ENCODE assay signal across 2 cellular contexts in the genomic region with DNA sequence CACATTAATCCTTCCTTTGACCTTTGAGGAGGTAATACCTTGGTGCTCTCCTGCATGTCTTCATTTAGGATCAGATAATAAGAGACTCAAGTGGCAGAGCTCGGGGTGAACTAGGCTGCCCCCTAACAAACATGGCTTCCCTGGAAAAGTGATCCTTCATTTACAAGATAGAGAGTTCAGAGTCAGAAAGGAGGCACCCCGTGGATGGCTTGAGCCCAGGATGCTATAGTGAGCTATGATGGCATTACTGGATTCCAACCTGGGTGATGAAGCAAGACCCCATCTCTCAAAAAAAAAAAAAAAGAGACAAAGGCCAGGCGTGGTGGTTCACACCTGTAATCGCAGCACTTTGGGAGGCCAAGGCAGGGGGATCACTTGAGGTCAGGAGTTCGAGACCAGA.
A peak's percentile ranks its signal among the peaks of the same experiment; 100 is the strongest.
TF ChIP-seq lines count a peak whose summit lies in the region.

No MANE protein-coding gene starts in this region.

TF ChIP-seq in H1, 55 proteins besides CTCF, POLR2A, EP300 and RAD21:
- TF ChIP-seq CEBPB (IDR thresholded peaks at IDR 0.05; ENCODE audit: low read depth, low read length) (0 out of 2 replicates have a peak, but pooled peaks have one; percentile 56), JUND (IDR thresholded peaks at IDR 0.05; ENCODE audit: low read length) (no peak), CBX8 (IDR thresholded peaks at IDR 0.05; ENCODE audit: borderline replicate concordance, low read depth, low read length) (no peak), YY1 (IDR thresholded peaks at IDR 0.05; ENCODE audit: low read depth, low read length) (peak; percentile 76), BACH1 (IDR thresholded peaks at IDR 0.05; ENCODE audit: low read length) (no peak)
- TF ChIP-seq, protein P1, sequence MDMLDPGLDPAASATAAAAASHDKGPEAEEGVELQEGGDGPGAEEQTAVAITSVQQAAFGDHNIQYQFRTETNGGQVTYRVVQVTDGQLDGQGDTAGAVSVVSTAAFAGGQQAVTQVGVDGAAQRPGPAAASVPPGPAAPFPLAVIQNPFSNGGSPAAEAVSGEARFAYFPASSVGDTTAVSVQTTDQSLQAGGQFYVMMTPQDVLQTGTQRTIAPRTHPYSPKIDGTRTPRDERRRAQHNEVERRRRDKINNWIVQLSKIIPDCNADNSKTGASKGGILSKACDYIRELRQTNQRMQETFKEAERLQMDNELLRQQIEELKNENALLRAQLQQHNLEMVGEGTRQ (IDR thresholded peaks at IDR 0.05; ENCODE audit: low read length): no peak

TF ChIP-seq in SK-N-SH treated with all-trans-retinoic acid at 6 μM for 48 hours, 23 proteins besides CTCF, POLR2A, EP300 and RAD21:
- TF ChIP-seq ZNF8 (CRISPR knock-in tag; IDR thresholded peaks at IDR 0.05): no peak
- no peak for TF ChIP-seq PPARA (CRISPR knock-in tag; IDR thresholded peaks at IDR 0.05; ENCODE audit: borderline replicate concordance)
- TF ChIP-seq, protein P2, sequence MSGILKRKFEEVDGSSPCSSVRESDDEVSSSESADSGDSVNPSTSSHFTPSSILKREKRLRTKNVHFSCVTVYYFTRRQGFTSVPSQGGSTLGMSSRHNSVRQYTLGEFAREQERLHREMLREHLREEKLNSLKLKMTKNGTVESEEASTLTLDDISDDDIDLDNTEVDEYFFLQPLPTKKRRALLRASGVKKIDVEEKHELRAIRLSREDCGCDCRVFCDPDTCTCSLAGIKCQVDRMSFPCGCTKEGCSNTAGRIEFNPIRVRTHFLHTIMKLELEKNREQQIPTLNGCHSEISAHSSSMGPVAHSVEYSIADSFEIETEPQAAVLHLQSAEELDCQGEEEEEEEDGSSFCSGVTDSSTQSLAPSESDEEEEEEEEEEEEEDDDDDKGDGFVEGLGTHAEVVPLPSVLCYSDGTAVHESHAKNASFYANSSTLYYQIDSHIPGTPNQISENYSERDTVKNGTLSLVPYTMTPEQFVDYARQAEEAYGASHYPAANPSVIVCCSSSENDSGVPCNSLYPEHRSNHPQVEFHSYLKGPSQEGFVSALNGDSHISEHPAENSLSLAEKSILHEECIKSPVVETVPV (CRISPR knock-in tag; IDR thresholded peaks at IDR 0.05): no peak
- no peak for TF ChIP-seq CSDC2 (CRISPR knock-in tag; IDR thresholded peaks at IDR 0.05)
- TF ChIP-seq, protein P3, sequence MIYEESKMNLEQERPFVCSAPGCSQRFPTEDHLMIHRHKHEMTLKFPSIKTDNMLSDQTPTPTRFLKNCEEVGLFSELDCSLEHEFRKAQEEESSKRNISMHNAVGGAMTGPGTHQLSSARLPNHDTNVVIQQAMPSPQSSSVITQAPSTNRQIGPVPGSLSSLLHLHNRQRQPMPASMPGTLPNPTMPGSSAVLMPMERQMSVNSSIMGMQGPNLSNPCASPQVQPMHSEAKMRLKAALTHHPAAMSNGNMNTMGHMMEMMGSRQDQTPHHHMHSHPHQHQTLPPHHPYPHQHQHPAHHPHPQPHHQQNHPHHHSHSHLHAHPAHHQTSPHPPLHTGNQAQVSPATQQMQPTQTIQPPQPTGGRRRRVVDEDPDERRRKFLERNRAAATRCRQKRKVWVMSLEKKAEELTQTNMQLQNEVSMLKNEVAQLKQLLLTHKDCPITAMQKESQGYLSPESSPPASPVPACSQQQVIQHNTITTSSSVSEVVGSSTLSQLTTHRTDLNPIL (CRISPR knock-in tag; IDR thresholded peaks at IDR 0.05; ENCODE audit: low read depth): no peak
- TF ChIP-seq ZFP30 (CRISPR knock-in tag; IDR thresholded peaks at IDR 0.05): no peak
- TF ChIP-seq GLIS3 (CRISPR knock-in tag; IDR thresholded peaks at IDR 0.05): no peak
- no peak for TF ChIP-seq TOX (CRISPR knock-in tag; IDR thresholded peaks at IDR 0.05; ENCODE audit: borderline replicate concordance)
- TF ChIP-seq, protein P4, sequence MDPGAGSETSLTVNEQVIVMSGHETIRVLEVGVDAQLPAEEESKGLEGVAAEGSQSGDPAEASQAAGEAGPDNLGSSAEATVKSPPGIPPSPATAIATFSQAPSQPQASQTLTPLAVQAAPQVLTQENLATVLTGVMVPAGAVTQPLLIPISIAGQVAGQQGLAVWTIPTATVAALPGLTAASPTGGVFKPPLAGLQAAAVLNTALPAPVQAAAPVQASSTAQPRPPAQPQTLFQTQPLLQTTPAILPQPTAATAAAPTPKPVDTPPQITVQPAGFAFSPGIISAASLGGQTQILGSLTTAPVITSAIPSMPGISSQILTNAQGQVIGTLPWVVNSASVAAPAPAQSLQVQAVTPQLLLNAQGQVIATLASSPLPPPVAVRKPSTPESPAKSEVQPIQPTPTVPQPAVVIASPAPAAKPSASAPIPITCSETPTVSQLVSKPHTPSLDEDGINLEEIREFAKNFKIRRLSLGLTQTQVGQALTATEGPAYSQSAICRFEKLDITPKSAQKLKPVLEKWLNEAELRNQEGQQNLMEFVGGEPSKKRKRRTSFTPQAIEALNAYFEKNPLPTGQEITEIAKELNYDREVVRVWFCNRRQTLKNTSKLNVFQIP (CRISPR knock-in tag; IDR thresholded peaks at IDR 0.05; ENCODE audit: borderline replicate concordance, low read depth): no peak
- TF ChIP-seq SNAI2 (CRISPR knock-in tag; IDR thresholded peaks at IDR 0.05): no peak
- no peak for TF ChIP-seq ZFP3 (CRISPR knock-in tag; IDR thresholded peaks at IDR 0.05)
- TF ChIP-seq ZNF70 (CRISPR knock-in tag; IDR thresholded peaks at IDR 0.05): no peak
- TF ChIP-seq ISL1 (CRISPR knock-in tag; IDR thresholded peaks at IDR 0.05): no peak
- TF ChIP-seq, protein P5, sequence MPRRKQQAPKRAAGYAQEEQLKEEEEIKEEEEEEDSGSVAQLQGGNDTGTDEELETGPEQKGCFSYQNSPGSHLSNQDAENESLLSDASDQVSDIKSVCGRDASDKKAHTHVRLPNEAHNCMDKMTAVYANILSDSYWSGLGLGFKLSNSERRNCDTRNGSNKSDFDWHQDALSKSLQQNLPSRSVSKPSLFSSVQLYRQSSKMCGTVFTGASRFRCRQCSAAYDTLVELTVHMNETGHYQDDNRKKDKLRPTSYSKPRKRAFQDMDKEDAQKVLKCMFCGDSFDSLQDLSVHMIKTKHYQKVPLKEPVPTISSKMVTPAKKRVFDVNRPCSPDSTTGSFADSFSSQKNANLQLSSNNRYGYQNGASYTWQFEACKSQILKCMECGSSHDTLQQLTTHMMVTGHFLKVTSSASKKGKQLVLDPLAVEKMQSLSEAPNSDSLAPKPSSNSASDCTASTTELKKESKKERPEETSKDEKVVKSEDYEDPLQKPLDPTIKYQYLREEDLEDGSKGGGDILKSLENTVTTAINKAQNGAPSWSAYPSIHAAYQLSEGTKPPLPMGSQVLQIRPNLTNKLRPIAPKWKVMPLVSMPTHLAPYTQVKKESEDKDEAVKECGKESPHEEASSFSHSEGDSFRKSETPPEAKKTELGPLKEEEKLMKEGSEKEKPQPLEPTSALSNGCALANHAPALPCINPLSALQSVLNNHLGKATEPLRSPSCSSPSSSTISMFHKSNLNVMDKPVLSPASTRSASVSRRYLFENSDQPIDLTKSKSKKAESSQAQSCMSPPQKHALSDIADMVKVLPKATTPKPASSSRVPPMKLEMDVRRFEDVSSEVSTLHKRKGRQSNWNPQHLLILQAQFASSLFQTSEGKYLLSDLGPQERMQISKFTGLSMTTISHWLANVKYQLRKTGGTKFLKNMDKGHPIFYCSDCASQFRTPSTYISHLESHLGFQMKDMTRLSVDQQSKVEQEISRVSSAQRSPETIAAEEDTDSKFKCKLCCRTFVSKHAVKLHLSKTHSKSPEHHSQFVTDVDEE (CRISPR knock-in tag; IDR thresholded peaks at IDR 0.05): no peak
- TF ChIP-seq, protein P6, sequence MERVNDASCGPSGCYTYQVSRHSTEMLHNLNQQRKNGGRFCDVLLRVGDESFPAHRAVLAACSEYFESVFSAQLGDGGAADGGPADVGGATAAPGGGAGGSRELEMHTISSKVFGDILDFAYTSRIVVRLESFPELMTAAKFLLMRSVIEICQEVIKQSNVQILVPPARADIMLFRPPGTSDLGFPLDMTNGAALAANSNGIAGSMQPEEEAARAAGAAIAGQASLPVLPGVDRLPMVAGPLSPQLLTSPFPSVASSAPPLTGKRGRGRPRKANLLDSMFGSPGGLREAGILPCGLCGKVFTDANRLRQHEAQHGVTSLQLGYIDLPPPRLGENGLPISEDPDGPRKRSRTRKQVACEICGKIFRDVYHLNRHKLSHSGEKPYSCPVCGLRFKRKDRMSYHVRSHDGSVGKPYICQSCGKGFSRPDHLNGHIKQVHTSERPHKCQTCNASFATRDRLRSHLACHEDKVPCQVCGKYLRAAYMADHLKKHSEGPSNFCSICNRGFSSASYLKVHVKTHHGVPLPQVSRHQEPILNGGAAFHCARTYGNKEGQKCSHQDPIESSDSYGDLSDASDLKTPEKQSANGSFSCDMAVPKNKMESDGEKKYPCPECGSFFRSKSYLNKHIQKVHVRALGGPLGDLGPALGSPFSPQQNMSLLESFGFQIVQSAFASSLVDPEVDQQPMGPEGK (CRISPR knock-in tag; IDR thresholded peaks at IDR 0.05; ENCODE audit: borderline replicate concordance): no peak
- no peak for TF ChIP-seq RARB (CRISPR knock-in tag; IDR thresholded peaks at IDR 0.05)
